Comparison of ENCODE assay signal across 19 cellular contexts in the genomic region with DNA sequence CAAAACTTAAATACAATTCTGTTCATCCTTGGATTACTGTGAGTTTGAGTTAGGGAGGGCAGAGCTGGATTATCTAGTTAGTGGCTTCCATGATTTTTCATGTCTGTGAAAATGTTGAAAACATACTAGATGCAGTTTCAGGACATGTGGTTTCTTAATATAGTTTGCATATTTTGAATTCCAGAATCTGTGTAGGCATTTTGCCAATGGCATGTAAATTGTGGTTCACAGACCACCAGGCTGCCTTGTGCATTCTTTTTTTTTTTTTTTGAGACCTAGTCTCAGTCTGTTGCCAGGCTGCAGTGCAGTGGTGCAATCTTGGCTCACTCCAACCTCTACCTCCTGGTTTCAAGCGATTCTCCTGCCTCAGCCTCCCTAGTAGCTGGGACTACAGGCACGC. TPM values are rescaled to one million over a fixed set of nuclear protein-coding genes. Genes with fewer than 3 reads are reported as not detected.
DNase-seq lines count a peak whose midpoint lies in the region; ATAC-seq and TF ChIP-seq lines count a peak whose summit lies in the region.
"Had no signal": no experiment of that assay in that cellular context is flagged by ENCODE, and none has a peak within 500 bp of the region (broad histone marks: within the 10 kb centered on the region; RNA-seq: fewer than 3 reads in every experiment).

No MANE protein-coding gene starts in this region.

- H2AFZ ChIP-seq in fibroblast of lung (ENCODE audit: low read length) = no peak overlapping the region

- no peak for TF ChIP-seq CTCF in HFF-Myc (IDR thresholded peaks at IDR 0.05; ENCODE audit: low read depth, low read length, missing control alignments)
- TF ChIP-seq CTCF in fibroblast of lung (conservative IDR thresholded peaks at IDR 0.05 in 1 of 2, IDR thresholded peaks at IDR 0.05 in 1 of 2; ENCODE audit: low read depth in 1 of 2, low read length in 2 of 2) = no peak

- H3K36me3 Mint-ChIP-seq in naive thymus-derived CD8-positive, alpha-beta T cell = peaks cover 7 to 91% (median 29%) of the 10 kb centered on the region in 3 donors

- H3K4me1 ChIP-seq in SJSA1 (replicated peaks) (peaks cover 27% of the 10 kb centered on the region), fibroblast of lung (ENCODE audit: control insufficient read depth, extremely low read depth, insufficient read depth, low read length) (peaks cover 6% of the 10 kb centered on the region)
- H3K4me1 ChIP-seq: BE2C had no signal

- H3K27me3 Mint-ChIP-seq in naive thymus-derived CD8-positive, alpha-beta T cell = no peaks in the 10 kb centered on the region
- H3K27me3 Mint-ChIP-seq: activated B cell treated with CpG ODN at 0.5 μM for 24 hours; activated CD4-positive, alpha-beta memory T cell treated with anti-CD3 and anti-CD28 coated beads, Interleukin-2, amount 10 ng/mL, durations not matched to agents 7 days and 5 days; effector memory CD8-positive, alpha-beta T cell; type B pancreatic cell had no signal

- H3K4me3 Mint-ChIP-seq in naive thymus-derived CD8-positive, alpha-beta T cell = no peak overlapping the region
- H3K4me3 Mint-ChIP-seq: activated B cell treated with CpG ODN at 0.5 μM for 24 hours; activated CD4-positive, alpha-beta memory T cell treated with anti-CD3 and anti-CD28 coated beads, Interleukin-2, amount 10 ng/mL, durations not matched to agents 7 days and 5 days; effector memory CD8-positive, alpha-beta T cell; type B pancreatic cell had no signal

- no peaks in the 10 kb centered on the region for H3K9me3 ChIP-seq in SJSA1 (replicated peaks)
- H3K9me3 ChIP-seq in fibroblast of lung (ENCODE audit: control insufficient read depth, insufficient read depth, low read depth, low read length) = no peaks in the 10 kb centered on the region
- H3K9me3 ChIP-seq: BE2C, esophagus squamous epithelium had no signal

- H3K9me3 Mint-ChIP-seq in naive thymus-derived CD8-positive, alpha-beta T cell = no peaks in the 10 kb centered on the region
- H3K9me3 Mint-ChIP-seq: activated B cell treated with CpG ODN at 0.5 μM for 24 hours; activated CD4-positive, alpha-beta memory T cell treated with anti-CD3 and anti-CD28 coated beads, Interleukin-2, amount 10 ng/mL, durations not matched to agents 7 days and 5 days; effector memory CD8-positive, alpha-beta T cell; type B pancreatic cell had no signal

- peaks cover under 1 to 11% (median 7%) of the 10 kb centered on the region in 4 donors for H3K4me1 Mint-ChIP-seq in naive thymus-derived CD8-positive, alpha-beta T cell
- H3K4me1 Mint-ChIP-seq: activated B cell treated with CpG ODN at 0.5 μM for 24 hours had no signal

- POLR2A ChIA-PET in naive thymus-derived CD8-positive, alpha-beta T cell (lab: Charles Lee) = interaction anchor here (0.7 kb wide), 1 partner anchor 299 kb away, joined by 4 read pairs; no protein-coding TSS in a partner anchor

- no peaks in the 10 kb centered on the region for H4K20me1 ChIP-seq in fibroblast of lung (ENCODE audit: control insufficient read depth, extremely low read depth, insufficient read depth, low read length)

- H3K79me2 ChIP-seq in fibroblast of lung (ENCODE audit: control insufficient read depth, insufficient read depth, low read length) = no peaks in the 10 kb centered on the region

- H3K36me3 ChIP-seq in SJSA1 = peaks cover 65% of the 10 kb centered on the region
- H3K36me3 ChIP-seq in fibroblast of lung (ENCODE audit: control insufficient read depth, insufficient read depth, low read length) = no peaks in the 10 kb centered on the region

- H3K27ac Mint-ChIP-seq in naive thymus-derived CD8-positive, alpha-beta T cell = no peak overlapping the region
- H3K27ac Mint-ChIP-seq: activated B cell treated with CpG ODN at 0.5 μM for 24 hours; activated CD4-positive, alpha-beta memory T cell treated with anti-CD3 and anti-CD28 coated beads, Interleukin-2, amount 10 ng/mL, durations not matched to agents 7 days and 5 days; type B pancreatic cell had no signal

- peak; percentile 33 for DNase-seq in HFF-Myc (ENCODE audit: extremely low read depth, low read depth)
- peak in 1 of 2 experiments; percentile 68 for DNase-seq in SJSA1 (ENCODE audit: low read depth in 1 of 2, low spot score in 2 of 2)
- DNase-seq in fibroblast of lung (ENCODE audit: low read depth in 2 of 2) = peak; percentile 37 to 48
- peak; percentile 29 for DNase-seq in skeletal muscle cell (ENCODE audit: low read depth)
- no peak for DNase-seq in GM19238 (ENCODE audit: insufficient read length, low spot score)
- no peak for DNase-seq in RKO (ENCODE audit: low spot score)
- no peak for DNase-seq in NCI-H524 treated with DMSO at 0.1 percent for 48 hours (lab: John Stamatoyannopoulos, UW)
- DNase-seq in naive thymus-derived CD8-positive, alpha-beta T cell = no peak
- DNase-seq: activated B cell treated with CpG ODN at 0.5 μM for 24 hours; activated naive CD4-positive, alpha-beta T cell; BE2C; COR-L47; effector memory CD8-positive, alpha-beta T cell; esophagus squamous epithelium; HCEC 1CT; occipital lobe; SIG-M5 had no signal

- H3K27ac ChIP-seq in SJSA1 = peak overlapping the region; percentile 66
- no peak overlapping the region for H3K27ac ChIP-seq in fibroblast of lung (ENCODE audit: insufficient read depth, low read length)
- H3K27ac ChIP-seq: esophagus squamous epithelium had no signal

- H3K9ac ChIP-seq in fibroblast of lung (ENCODE audit: insufficient read depth, low read length) = no peak overlapping the region

- ATAC-seq in naive thymus-derived CD8-positive, alpha-beta T cell = no peak

- H3K4me3 ChIP-seq in HFF-Myc (replicated peaks; ENCODE audit: low read depth, low read length) (no peak overlapping the region), SJSA1 (no peak overlapping the region), fibroblast of lung (replicated peaks in 1 of 4; ENCODE audit: control extremely low read depth in 1 of 4, insufficient read depth in 1 of 4, low read depth in 3 of 4, low read length in 4 of 4) (no peak overlapping the region), skeletal muscle cell (ENCODE audit: low read depth, low read length) (no peak overlapping the region)
- H3K4me3 ChIP-seq: esophagus squamous epithelium had no signal

- H3K4me2 ChIP-seq in fibroblast of lung (ENCODE audit: extremely low read depth, insufficient read depth, low read length) = no peak overlapping the region

- H3K27me3 ChIP-seq in SJSA1 (replicated peaks) (no peaks in the 10 kb centered on the region), fibroblast of lung (ENCODE audit: control insufficient read depth, insufficient read depth, low read length) (no peaks in the 10 kb centered on the region)
- H3K27me3 ChIP-seq: BE2C, esophagus squamous epithelium had no signal

RNA-seq across cellular contexts. Expression of a gene that starts 42.8 kb away (rescaled TPM):
- total RNA-seq in SJSA1 (2014; rRNA removed; shearing (Covaris generic)) = 38.0 and 41.2 TPM in 2 replicates
- 22.5 and 23.9 TPM in 2 replicates for total RNA-seq in fibroblast of lung
- 18.7 and 19.4 TPM in 2 replicates for polyA plus RNA-seq in fibroblast of lung
- 13.1 and 14.2 TPM in 2 replicates for polyA plus RNA-seq in fibroblast of lung (2012)
- polyA minus RNA-seq in fibroblast of lung (ENCODE audit: low replicate concordance) = 2.7 and 4.1 TPM in 2 replicates
- 10 to 100 TPM; 21.7 to 21.8 TPM for total RNA-seq in naive thymus-derived CD8-positive, alpha-beta T cell
- polyA plus RNA-seq in naive thymus-derived CD8-positive, alpha-beta T cell = 10 to 100 TPM in 2 of 3 donors, 1 to 10 TPM in 1; 9.6 to 14.9 (median 12.9) TPM

Comparison
In these comparisons a context has a peak if more than half of its experiments do, and no peak if none do; other contexts are left out.
1. DNase-seq: peak in HFF-Myc (single experiment), fibroblast of lung (2 of 2) and skeletal muscle cell (single experiment); none in GM19238 (single experiment), RKO (single experiment), NCI-H524 treated with DMSO at 0.1 percent for 48 hours (single experiment) and naive thymus-derived CD8-positive, alpha-beta T cell (0 of 10).